In genomic region chr16:674968-675883, GRCh38 we compare ENCODE assay signal across 8 cellular contexts. TPM values are rescaled to one million over a fixed set of nuclear protein-coding genes. Genes with fewer than 3 reads are reported as not detected.
DNase-seq lines count a peak whose midpoint lies in the region; ATAC-seq and TF ChIP-seq lines count a peak whose summit lies in the region.

RHBDL1 (plus strand) TSS chr16:675671; CDS start chr16:675791, 120 bp downstream.

- DNase-seq in CD14-positive monocyte (ENCODE audit: low spot score), result no peak
- DNase-seq in ecto neural progenitor cell (ENCODE audit: low spot score), result peak; percentile 63
- DNase-seq in naive thymus-derived CD4-positive, alpha-beta T cell, result no peak
- no peak for DNase-seq in NCI-H2029 (lab: John Stamatoyannopoulos, UW)
- no peak for DNase-seq in NCI-H1092 (lab: John Stamatoyannopoulos, UW)
- DNase-seq in GM20000 (ENCODE audit: low spot score), result no peak
- no peak for DNase-seq in T1000 (lab: John Stamatoyannopoulos, UW)

- POLR2A ChIA-PET in naive thymus-derived CD4-positive, alpha-beta T cell (lab: Charles Lee), result interaction anchor here (0.6 to 3.1 kb wide), 5 partner anchors 9 to 538 kb away, joined by 3 to 12 read pairs (median 3); partner anchors contain the start of gene JMJD8

- no peak within 1 kb of the TSS for H3K4me3 ChIP-seq in naive thymus-derived CD4-positive, alpha-beta T cell (ENCODE audit: low read length)

- H3K4me3 Mint-ChIP-seq in CD14-positive monocyte (peak within 1 kb of the TSS; percentile 27 to 78), IgD-negative memory B cell (peak within 1 kb of the TSS in 3 of 4 donors; percentile 35 to 76 (median 72))
- H3K4me3 Mint-ChIP-seq in naive thymus-derived CD4-positive, alpha-beta T cell, result peak within 1 kb of the TSS in 7 of 10 donors; percentile 13 to 71 (median 51)

- H3K27me3 Mint-ChIP-seq in CD14-positive monocyte (ENCODE audit: low read depth in 3 of 3), result peaks cover 21 to 38% (median 23%) of the 10 kb centered on the region in 3 donors
- peaks cover 5% of the 10 kb centered on the region for H3K27me3 Mint-ChIP-seq in IgD-negative memory B cell
- H3K27me3 Mint-ChIP-seq in naive thymus-derived CD4-positive, alpha-beta T cell, result peaks cover 0 to 7% (median 0%) of the 10 kb centered on the region in 5 donors

- H3K4me1 Mint-ChIP-seq in CD14-positive monocyte (peaks cover 12% of the 10 kb centered on the region), IgD-negative memory B cell (peaks cover 0 to 10% (median 8%) of the 10 kb centered on the region in 3 donors)
- H3K4me1 Mint-ChIP-seq in naive thymus-derived CD4-positive, alpha-beta T cell, result peaks cover 0 to 14% (median 4%) of the 10 kb centered on the region in 7 donors

- CTCF ChIA-PET in naive thymus-derived CD4-positive, alpha-beta T cell (lab: Charles Lee), result no interaction called here

- TF ChIP-seq CTCF in CD14-positive monocyte (IDR thresholded peaks at IDR 0.05), result no peak
- TF ChIP-seq CTCF in GM20000 (IDR thresholded peaks at IDR 0.05; ENCODE audit: extremely low read depth, missing control alignments), result no peak

- peaks cover 0 to 5% (median 0%) of the 10 kb centered on the region in 7 donors for H3K9me3 Mint-ChIP-seq in CD14-positive monocyte
- no peaks in the 10 kb centered on the region for H3K9me3 Mint-ChIP-seq in IgD-negative memory B cell
- no peaks in the 10 kb centered on the region for H3K9me3 Mint-ChIP-seq in naive thymus-derived CD4-positive, alpha-beta T cell

- H3K27me3 ChIP-seq in naive thymus-derived CD4-positive, alpha-beta T cell (ENCODE audit: control insufficient read depth in 2 of 2, insufficient read depth in 2 of 2, low read length in 2 of 2), result no peaks in the 10 kb centered on the region

- H3K36me3 Mint-ChIP-seq in CD14-positive monocyte, result peaks cover 25 to 38% of the 10 kb centered on the region in 2 donors
- no peaks in the 10 kb centered on the region for H3K36me3 Mint-ChIP-seq in IgD-negative memory B cell
- H3K36me3 Mint-ChIP-seq in naive thymus-derived CD4-positive, alpha-beta T cell, result peaks cover 0 to 8% (median under 1%) of the 10 kb centered on the region in 5 donors

- peaks cover 0 to 47% (median 2%) of the 10 kb centered on the region in 3 experiments for H3K36me3 ChIP-seq in naive thymus-derived CD4-positive, alpha-beta T cell (ENCODE audit: control insufficient read depth in 2 of 3, insufficient read depth in 3 of 3, low read length in 3 of 3)

- intact Hi-C loops in CD14-positive monocyte (cut with micrococcal nuclease), result no loop called here
- intact Hi-C loops in naive thymus-derived CD4-positive, alpha-beta T cell (cut with micrococcal nuclease), result no loop called here

- H3K27ac Mint-ChIP-seq in CD14-positive monocyte (no peak within 1 kb of the TSS), IgD-negative memory B cell (peak within 1 kb of the TSS in 1 of 3 donors; percentile 42)
- H3K27ac Mint-ChIP-seq in naive thymus-derived CD4-positive, alpha-beta T cell, result no peak within 1 kb of the TSS

- ATAC-seq in naive thymus-derived CD4-positive, alpha-beta T cell, result no peak

- no peak within 1 kb of the TSS for H3K27ac ChIP-seq in naive thymus-derived CD4-positive, alpha-beta T cell (ENCODE audit: low read depth, low read length)

- no peaks in the 10 kb centered on the region for H3K4me1 ChIP-seq in naive thymus-derived CD4-positive, alpha-beta T cell (ENCODE audit: control insufficient read depth in 2 of 2, insufficient read depth in 2 of 2, low read length in 2 of 2)

- H3K9me3 ChIP-seq in naive thymus-derived CD4-positive, alpha-beta T cell (ENCODE audit: control insufficient read depth in 2 of 3, low read length in 3 of 3), result no peaks in the 10 kb centered on the region

RNA-seq across cellular contexts. Expression of gene RHBDL1, which starts in this region (rescaled TPM):
- polyA plus RNA-seq in CD14-positive monocyte, result not detected
- polyA plus RNA-seq in IgD-negative memory B cell, result 1.1 TPM
- total RNA-seq in naive thymus-derived CD4-positive, alpha-beta T cell, result 1 to 10 TPM in 4 of 5 experiments, under 1 TPM in 1; 0.65 to 3.1 (median 1.6) TPM
- not detected for polyA plus RNA-seq in naive thymus-derived CD4-positive, alpha-beta T cell
